Comparison of ENCODE assay signal across 21 cellular contexts in the genomic region with DNA sequence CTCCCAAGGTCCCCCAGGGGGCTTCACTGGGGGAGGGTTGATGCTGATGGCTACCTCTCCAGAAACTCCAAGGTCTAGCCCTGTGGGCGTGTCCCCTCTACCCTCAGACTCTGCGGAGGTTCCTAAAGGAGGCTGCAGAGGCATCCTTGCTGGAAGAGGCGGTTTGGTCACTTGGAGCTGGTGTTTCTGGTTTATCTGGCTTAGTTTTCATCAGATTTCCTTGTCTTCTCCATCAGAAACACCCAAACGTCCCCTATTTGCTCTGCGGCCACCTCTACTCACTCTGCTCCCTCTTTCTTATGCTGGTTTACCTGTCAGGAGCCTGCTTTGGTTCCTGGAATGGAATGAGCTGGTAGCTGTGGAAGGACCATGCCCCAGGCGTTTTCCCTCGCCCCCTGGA. TPM values are rescaled to one million over a fixed set of nuclear protein-coding genes. Genes with fewer than 3 reads are reported as not detected.
A peak's percentile ranks its signal among the peaks of the same experiment; 100 is the strongest.
DNase-seq lines count a peak whose midpoint lies in the region; ATAC-seq, FAIRE-seq and TF ChIP-seq lines count a peak whose summit lies in the region.
"Had no signal": no experiment of that assay in that cellular context is flagged by ENCODE, and none has a peak within 500 bp of the region (broad histone marks: within the 10 kb centered on the region; RNA-seq: fewer than 3 reads in every experiment).

No MANE protein-coding gene starts in this region.

- no peak for DNase-seq in mammary epithelial cell
- peak; percentile 18 for DNase-seq in mesendoderm
- no peak for DNase-seq in smooth muscle cell (lab: John Stamatoyannopoulos, UW; ENCODE audit: unreplicated experiment)
- DNase-seq in activated naive CD8-positive, alpha-beta T cell treated with anti-CD3 and anti-CD28 coated beads, Interleukin-2, amount 50 U/mL, for 24 hours: no peak
- no peak for DNase-seq in GM12892 (ENCODE audit: insufficient read length)
- DNase-seq: AML-193; CD4-positive, alpha-beta memory T cell; DND-41; GF-D8; NCI-H1092 treated with DMSO at 0.1 percent for 48 hours; NCI-H1694 treated with DMSO at 0.1 percent for 48 hours; NCI-H446 treated with DMSO at 0.1 percent for 48 hours; NCI-H774 had no signal

- in situ Hi-C loops in mammary epithelial cell (cut with MboI; ENCODE audit: low sequenced_read_pairs in 2 of 2): no loop called here

- ATAC-seq in GM21447 (IDR thresholded peaks at IDR 0.05; ENCODE audit: unreplicated experiment) (no peak), HG02885 (IDR thresholded peaks at IDR 0.05; ENCODE audit: poor library complexity, unreplicated experiment) (no peak)
- no peak for ATAC-seq in activated naive CD8-positive, alpha-beta T cell treated with anti-CD3 and anti-CD28 coated beads, Interleukin-2, amount 50 U/mL, for 24 hours
- ATAC-seq: GM23338, Panc1 had no signal

- H3K9me3 ChIP-seq in mammary epithelial cell (replicated peaks; ENCODE audit: insufficient read depth, low read length) (no peaks in the 10 kb centered on the region), smooth muscle cell (replicated peaks; ENCODE audit: low read depth) (no peaks in the 10 kb centered on the region)
- H3K9me3 ChIP-seq: SJSA1 had no signal

- H2AFZ ChIP-seq in mammary epithelial cell (ENCODE audit: low read depth, low read length) (no peak overlapping the region), smooth muscle cell (ENCODE audit: low read depth) (no peak overlapping the region)
- H2AFZ ChIP-seq: GM23338 had no signal

- H3K27me3 ChIP-seq in mammary epithelial cell (ENCODE audit: insufficient read depth, low read length): no peaks in the 10 kb centered on the region
- H3K27me3 ChIP-seq in mesendoderm (ENCODE audit: insufficient read depth, low read length, poor library complexity): peaks cover 5% of the 10 kb centered on the region
- H3K27me3 ChIP-seq in smooth muscle cell (ENCODE audit: low read depth): no peaks in the 10 kb centered on the region

- no peak overlapping the region for H3K23ac ChIP-seq in mesendoderm (ENCODE audit: low read length)

- H3F3A ChIP-seq in smooth muscle cell (ENCODE audit: low read depth): peaks cover 4% of the 10 kb centered on the region

- no peaks in the 10 kb centered on the region for H3K79me1 ChIP-seq in mesendoderm (ENCODE audit: low read length)

- H3K4me3 ChIP-seq in mammary epithelial cell (replicated peaks in 1 of 3; ENCODE audit: insufficient read depth in 1 of 3, low read depth in 2 of 3, low read length in 3 of 3) (peak overlapping the region; percentile 79 to 98 (median 91)), mesendoderm (ENCODE audit: low read length) (no peak overlapping the region), smooth muscle cell (peak overlapping the region; percentile 37)
- H3K4me3 ChIP-seq: GM23338, SJSA1 had no signal

- H3K4ac ChIP-seq in mesendoderm (ENCODE audit: low read depth, low read length): no peak overlapping the region

- H3K79me2 ChIP-seq in mammary epithelial cell (ENCODE audit: insufficient read depth, low read length) (peaks cover 79% of the 10 kb centered on the region), mesendoderm (ENCODE audit: control insufficient read depth, insufficient read depth, low read length) (no peaks in the 10 kb centered on the region), smooth muscle cell (ENCODE audit: low read depth) (peaks cover 37% of the 10 kb centered on the region)

- H2BK120ac ChIP-seq in mesendoderm (ENCODE audit: low read depth, low read length): no peak overlapping the region

- no peak overlapping the region for H2AK5ac ChIP-seq in mesendoderm (ENCODE audit: low read length)

- dilution Hi-C loops in mammary epithelial cell (cut with HindIII; ENCODE audit: low sequenced_read_pairs): no loop called here

- H3K9ac ChIP-seq in mammary epithelial cell (ENCODE audit: insufficient read depth, low read length) (peak overlapping the region; percentile 97), mesendoderm (ENCODE audit: low read length) (no peak overlapping the region), smooth muscle cell (ENCODE audit: low read depth) (peak overlapping the region; percentile 0)

- no peak for TF ChIP-seq POLR2A in GM12892 (IDR thresholded peaks at IDR 0.05; ENCODE audit: low read depth, low read length)

- peaks cover 27% of the 10 kb centered on the region for H3K27me3 Mint-ChIP-seq in activated naive CD8-positive, alpha-beta T cell treated with anti-CD3 and anti-CD28 coated beads, Interleukin-2, amount 50 U/mL, for 24 hours

- H4K20me1 ChIP-seq in mammary epithelial cell (ENCODE audit: insufficient read depth, low read length) (no peaks in the 10 kb centered on the region), smooth muscle cell (ENCODE audit: low read depth) (no peaks in the 10 kb centered on the region)

- H3K4me1 ChIP-seq in mammary epithelial cell (ENCODE audit: insufficient read depth, low read length): peaks cover 66% of the 10 kb centered on the region
- H3K4me1 ChIP-seq in mesendoderm (ENCODE audit: control insufficient read depth, low read depth, low read length): no peaks in the 10 kb centered on the region
- peaks cover 19% of the 10 kb centered on the region for H3K4me1 ChIP-seq in smooth muscle cell (ENCODE audit: low read depth)
- H3K4me1 ChIP-seq: SJSA1 had no signal

- no peak for FAIRE-seq in GM12892 (lab: Jason Lieb, UNC)
- FAIRE-seq: D721Med, HTR-8/SVneo had no signal

- CTCF ChIA-PET in mammary epithelial cell (lab: Charles Lee; ENCODE audit: low non-redundant PET): no interaction called here

- TF ChIP-seq CTCF in C4-2B (conservative IDR thresholded peaks at IDR 0.05) (no peak), mammary epithelial cell (conservative IDR thresholded peaks at IDR 0.05 in 1 of 2, IDR thresholded peaks at IDR 0.05 in 1 of 2; ENCODE audit: extremely low read depth in 1 of 2, insufficient read depth in 1 of 2, low read depth in 1 of 2, low read length in 2 of 2) (no peak), smooth muscle cell (IDR thresholded peaks at IDR 0.05; ENCODE audit: borderline replicate concordance, insufficient read depth, poor library complexity, severe bottlenecking) (no peak)

- no peak overlapping the region for H3K4me3 Mint-ChIP-seq in activated naive CD8-positive, alpha-beta T cell treated with anti-CD3 and anti-CD28 coated beads, Interleukin-2, amount 50 U/mL, for 24 hours
- H3K4me3 Mint-ChIP-seq: CD4-positive, alpha-beta memory T cell; GM23338 had no signal

- H4K5ac ChIP-seq in mesendoderm (ENCODE audit: low read length): no peak overlapping the region

- peak overlapping the region; percentile 10; the same call in 1 of the 2 replicates for H3K27ac ChIP-seq in C4-2B
- peak overlapping the region; percentile 89 for H3K27ac ChIP-seq in mammary epithelial cell (ENCODE audit: insufficient read depth, low read depth, low read length)
- H3K27ac ChIP-seq in mesendoderm (ENCODE audit: low read depth, low read length): no peak overlapping the region
- peak overlapping the region; percentile 20 for H3K27ac ChIP-seq in smooth muscle cell (ENCODE audit: low read depth)
- H3K27ac ChIP-seq: SJSA1 had no signal

- H3K18ac ChIP-seq in mesendoderm (ENCODE audit: low read length): no peak overlapping the region

- no TSS peak for BruUV-seq in mammary epithelial cell (replicated peaks; lab: Mats Ljungman, UMichigan)

- peaks cover 3% of the 10 kb centered on the region for H3K4me1 Mint-ChIP-seq in activated naive CD8-positive, alpha-beta T cell treated with anti-CD3 and anti-CD28 coated beads, Interleukin-2, amount 50 U/mL, for 24 hours

- no peaks in the 10 kb centered on the region for H3K36me3 Mint-ChIP-seq in activated naive CD8-positive, alpha-beta T cell treated with anti-CD3 and anti-CD28 coated beads, Interleukin-2, amount 50 U/mL, for 24 hours (ENCODE audit: low read depth)
- H3K36me3 Mint-ChIP-seq: CD4-positive, alpha-beta memory T cell had no signal

- H2BK15ac ChIP-seq in mesendoderm (replicated peaks; ENCODE audit: low read depth): no peak overlapping the region

- H3K27ac Mint-ChIP-seq in activated naive CD8-positive, alpha-beta T cell treated with anti-CD3 and anti-CD28 coated beads, Interleukin-2, amount 50 U/mL, for 24 hours: no peak overlapping the region
- H3K27ac Mint-ChIP-seq: CD4-positive, alpha-beta memory T cell; GM23338 had no signal

- H3K56ac ChIP-seq in mesendoderm (ENCODE audit: low read length): no peak overlapping the region

- intact Hi-C loops in mammary epithelial cell (cut with micrococcal nuclease): loop anchor here (10.0 kb wide), 1 partner anchor 219 kb away; a partner anchor contains a TSS

- 78% methylated on average over 7 of the region's 7 CpGs for WGBS in mammary epithelial cell (ENCODE audit: low coverage, missing lambda C conversion rate)
- WGBS in mesendoderm (ENCODE audit: extremely low coverage, insufficient coverage, low lambda C conversion rate): no CpG with 5 or more reads among the region's 7 CpGs
- WGBS in smooth muscle cell (ENCODE audit: low lambda C conversion rate): 74% methylated on average over 7 of the region's 7 CpGs

- no peak overlapping the region for H4K8ac ChIP-seq in mesendoderm (ENCODE audit: low read depth, low read length)

- H3K4me2 ChIP-seq in mammary epithelial cell (ENCODE audit: insufficient read depth, low read depth, low read length) (peak overlapping the region; percentile 87), mesendoderm (ENCODE audit: low read length) (no peak overlapping the region), smooth muscle cell (peak overlapping the region; percentile 80)
- H3K4me2 ChIP-seq: GM23338 had no signal

- no peak overlapping the region for H2BK5ac ChIP-seq in mesendoderm (ENCODE audit: low read length)

- no peaks in the 10 kb centered on the region for H3K9me3 Mint-ChIP-seq in activated naive CD8-positive, alpha-beta T cell treated with anti-CD3 and anti-CD28 coated beads, Interleukin-2, amount 50 U/mL, for 24 hours
- H3K9me3 Mint-ChIP-seq: CD4-positive, alpha-beta memory T cell; GM23338 had no signal

- H3K36me3 ChIP-seq in mammary epithelial cell (ENCODE audit: insufficient read depth, low read length): peaks cover 8% of the 10 kb centered on the region
- H3K36me3 ChIP-seq in mesendoderm (ENCODE audit: control insufficient read depth, insufficient read depth, low read length): no peaks in the 10 kb centered on the region
- no peaks in the 10 kb centered on the region for H3K36me3 ChIP-seq in smooth muscle cell (ENCODE audit: low read depth)
- H3K36me3 ChIP-seq: SJSA1 had no signal

RNA-seq across cellular contexts. Expression of a gene that starts 2.5 kb away (rescaled TPM):
- 100 to 1,000 TPM; 102 to 201 TPM for total RNA-seq in mammary epithelial cell
- 155 TPM for polyA plus RNA-seq in mammary epithelial cell
- 253 TPM for polyA minus RNA-seq in mammary epithelial cell
- 0.58 TPM for polyA plus RNA-seq in mesendoderm (2013, experiment 1 of 2)
- 0.49 TPM for polyA plus RNA-seq in mesendoderm (2013, experiment 2 of 2)
- total RNA-seq in smooth muscle cell: 43.6 and 52.5 TPM in 2 replicates
- polyA plus RNA-seq in smooth muscle cell: 26.9 and 30.3 TPM in 2 replicates
- not detected for polyA plus RNA-seq in GM12892 (2012; ENCODE audit: missing spikeins)
- total RNA-seq: CD4-positive, alpha-beta memory T cell; SJSA1 had no signal
- polyA plus RNA-seq: CD4-positive, alpha-beta memory T cell had no signal
